1 cellular context compared by ENCODE assay signal in genomic region chr2:178193496-178193822, GRCh38.
A peak's percentile ranks its signal among the peaks of the same experiment; 100 is the strongest.
TF ChIP-seq lines count a peak whose summit lies in the region.

No MANE protein-coding gene starts in this region.

TF ChIP-seq in HepG2, 621 proteins besides CTCF, POLR2A, EP300 and RAD21 (continued from another document and continues in another):
- TF ChIP-seq, protein P1, sequence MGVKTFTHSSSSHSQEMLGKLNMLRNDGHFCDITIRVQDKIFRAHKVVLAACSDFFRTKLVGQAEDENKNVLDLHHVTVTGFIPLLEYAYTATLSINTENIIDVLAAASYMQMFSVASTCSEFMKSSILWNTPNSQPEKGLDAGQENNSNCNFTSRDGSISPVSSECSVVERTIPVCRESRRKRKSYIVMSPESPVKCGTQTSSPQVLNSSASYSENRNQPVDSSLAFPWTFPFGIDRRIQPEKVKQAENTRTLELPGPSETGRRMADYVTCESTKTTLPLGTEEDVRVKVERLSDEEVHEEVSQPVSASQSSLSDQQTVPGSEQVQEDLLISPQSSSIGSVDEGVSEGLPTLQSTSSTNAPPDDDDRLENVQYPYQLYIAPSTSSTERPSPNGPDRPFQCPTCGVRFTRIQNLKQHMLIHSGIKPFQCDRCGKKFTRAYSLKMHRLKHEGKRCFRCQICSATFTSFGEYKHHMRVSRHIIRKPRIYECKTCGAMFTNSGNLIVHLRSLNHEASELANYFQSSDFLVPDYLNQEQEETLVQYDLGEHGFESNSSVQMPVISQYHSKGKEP (CRISPR knock-in tag; IDR thresholded peaks at IDR 0.05), result no peak
- TF ChIP-seq ZNF460 (CRISPR knock-in tag; IDR thresholded peaks at IDR 0.05; ENCODE audit: borderline replicate concordance) (no peak), ZNF674 (CRISPR knock-in tag; IDR thresholded peaks at IDR 0.05; ENCODE audit: low read depth) (no peak), ZNF839 (CRISPR knock-in tag; IDR thresholded peaks at IDR 0.05; ENCODE audit: borderline replicate concordance) (no peak), NR0B2 (CRISPR knock-in tag; IDR thresholded peaks at IDR 0.05) (no peak), HOXA9 (CRISPR knock-in tag; IDR thresholded peaks at IDR 0.05; ENCODE audit: borderline replicate concordance) (peak; percentile 84), SOX13 (IDR thresholded peaks at IDR 0.05) (peak; percentile 76), SOX13 (CRISPR knock-in tag; conservative IDR thresholded peaks at IDR 0.05 in 1 of 2, IDR thresholded peaks at IDR 0.05 in 1 of 2) (peak in 1 of 2 experiments; percentile 80; a peak in 2 of 4 replicates), GABPB1 (CRISPR knock-in tag; IDR thresholded peaks at IDR 0.05) (no peak; the same call in 1 of the 2 replicates), DDIT3 (CRISPR knock-in tag; IDR thresholded peaks at IDR 0.05) (no peak), RELA (CRISPR knock-in tag; IDR thresholded peaks at IDR 0.05) (no peak), KLF6 (CRISPR knock-in tag; IDR thresholded peaks at IDR 0.05) (0 out of 2 replicates have a peak, but pooled peaks have one; percentile 49), TEAD3 (CRISPR knock-in tag; optimal IDR thresholded peaks at IDR 0.05; ENCODE audit: borderline replicate concordance) (peak; percentile 37), ZSCAN20 (CRISPR knock-in tag; IDR thresholded peaks at IDR 0.05; ENCODE audit: borderline replicate concordance) (no peak), ZKSCAN5 (CRISPR knock-in tag; IDR thresholded peaks at IDR 0.05) (no peak), NFATC3 (CRISPR knock-in tag; IDR thresholded peaks at IDR 0.05) (no peak), ATF7 (IDR thresholded peaks at IDR 0.05) (no peak), ATF7 (CRISPR knock-in tag; IDR thresholded peaks at IDR 0.05) (peak; percentile 37; the same call in 1 of the 2 replicates), TFAP4 (IDR thresholded peaks at IDR 0.05; ENCODE audit: borderline replicate concordance, low read depth) (peak; percentile 53; the same call in 1 of the 2 replicates), ZNF230 (CRISPR knock-in tag; IDR thresholded peaks at IDR 0.05) (no peak), SSRP1 (CRISPR knock-in tag; IDR thresholded peaks at IDR 0.05) (no peak), FOXA1 (IDR thresholded peaks at IDR 0.05) (peak; percentile 90), FOXA1 (CRISPR knock-in tag; IDR thresholded peaks at IDR 0.05) (peak; percentile 99), GMEB2 (CRISPR knock-in tag; IDR thresholded peaks at IDR 0.05; ENCODE audit: low read depth) (no peak), ZSCAN25 (CRISPR knock-in tag; IDR thresholded peaks at IDR 0.05) (peak; percentile 38; the same call in 1 of the 2 replicates), ZNF644 (CRISPR knock-in tag; IDR thresholded peaks at IDR 0.05; ENCODE audit: low read depth) (no peak), GABPA (IDR thresholded peaks at IDR 0.05; ENCODE audit: low read depth, low read length) (no peak), GABPA (CRISPR knock-in tag; IDR thresholded peaks at IDR 0.05; ENCODE audit: low read depth) (no peak), SMARCE1 (IDR thresholded peaks at IDR 0.05; ENCODE audit: borderline replicate concordance) (no peak), CREBL2 (CRISPR knock-in tag; IDR thresholded peaks at IDR 0.05; ENCODE audit: borderline replicate concordance) (no peak), ZNF563 (CRISPR knock-in tag; IDR thresholded peaks at IDR 0.05) (no peak; the same call in 1 of the 2 replicates), SRF (IDR thresholded peaks at IDR 0.05; ENCODE audit: low read depth, low read length) (no peak), KAT8 (CRISPR knock-in tag; IDR thresholded peaks at IDR 0.05) (peak; percentile 62; the same call in 1 of the 2 replicates), ATAD3A (CRISPR knock-in tag; IDR thresholded peaks at IDR 0.05) (no peak), CENPBD1 (CRISPR knock-in tag; IDR thresholded peaks at IDR 0.05; ENCODE audit: borderline replicate concordance, low read depth) (peak; percentile 86; the same call in 1 of the 2 replicates), ZNF710 (CRISPR knock-in tag; IDR thresholded peaks at IDR 0.05; ENCODE audit: borderline replicate concordance) (peak; percentile 78; the same call in 1 of the 2 replicates), PRMT3 (CRISPR knock-in tag; IDR thresholded peaks at IDR 0.05; ENCODE audit: borderline replicate concordance, low read depth) (no peak), ZNF574 (CRISPR knock-in tag; IDR thresholded peaks at IDR 0.05) (no peak; the same call in 1 of the 2 replicates), KDM2A (CRISPR knock-in tag; IDR thresholded peaks at IDR 0.05; ENCODE audit: borderline replicate concordance, low read depth) (no peak)
- TF ChIP-seq, protein P2, sequence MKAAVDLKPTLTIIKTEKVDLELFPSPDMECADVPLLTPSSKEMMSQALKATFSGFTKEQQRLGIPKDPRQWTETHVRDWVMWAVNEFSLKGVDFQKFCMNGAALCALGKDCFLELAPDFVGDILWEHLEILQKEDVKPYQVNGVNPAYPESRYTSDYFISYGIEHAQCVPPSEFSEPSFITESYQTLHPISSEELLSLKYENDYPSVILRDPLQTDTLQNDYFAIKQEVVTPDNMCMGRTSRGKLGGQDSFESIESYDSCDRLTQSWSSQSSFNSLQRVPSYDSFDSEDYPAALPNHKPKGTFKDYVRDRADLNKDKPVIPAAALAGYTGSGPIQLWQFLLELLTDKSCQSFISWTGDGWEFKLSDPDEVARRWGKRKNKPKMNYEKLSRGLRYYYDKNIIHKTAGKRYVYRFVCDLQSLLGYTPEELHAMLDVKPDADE (CRISPR knock-in tag; IDR thresholded peaks at IDR 0.05), result no peak
- TF ChIP-seq, protein P3, sequence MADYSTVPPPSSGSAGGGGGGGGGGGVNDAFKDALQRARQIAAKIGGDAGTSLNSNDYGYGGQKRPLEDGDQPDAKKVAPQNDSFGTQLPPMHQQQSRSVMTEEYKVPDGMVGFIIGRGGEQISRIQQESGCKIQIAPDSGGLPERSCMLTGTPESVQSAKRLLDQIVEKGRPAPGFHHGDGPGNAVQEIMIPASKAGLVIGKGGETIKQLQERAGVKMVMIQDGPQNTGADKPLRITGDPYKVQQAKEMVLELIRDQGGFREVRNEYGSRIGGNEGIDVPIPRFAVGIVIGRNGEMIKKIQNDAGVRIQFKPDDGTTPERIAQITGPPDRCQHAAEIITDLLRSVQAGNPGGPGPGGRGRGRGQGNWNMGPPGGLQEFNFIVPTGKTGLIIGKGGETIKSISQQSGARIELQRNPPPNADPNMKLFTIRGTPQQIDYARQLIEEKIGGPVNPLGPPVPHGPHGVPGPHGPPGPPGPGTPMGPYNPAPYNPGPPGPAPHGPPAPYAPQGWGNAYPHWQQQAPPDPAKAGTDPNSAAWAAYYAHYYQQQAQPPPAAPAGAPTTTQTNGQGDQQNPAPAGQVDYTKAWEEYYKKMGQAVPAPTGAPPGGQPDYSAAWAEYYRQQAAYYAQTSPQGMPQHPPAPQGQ (CRISPR knock-in tag; IDR thresholded peaks at IDR 0.05; ENCODE audit: borderline replicate concordance), result no peak
- TF ChIP-seq, protein P4, sequence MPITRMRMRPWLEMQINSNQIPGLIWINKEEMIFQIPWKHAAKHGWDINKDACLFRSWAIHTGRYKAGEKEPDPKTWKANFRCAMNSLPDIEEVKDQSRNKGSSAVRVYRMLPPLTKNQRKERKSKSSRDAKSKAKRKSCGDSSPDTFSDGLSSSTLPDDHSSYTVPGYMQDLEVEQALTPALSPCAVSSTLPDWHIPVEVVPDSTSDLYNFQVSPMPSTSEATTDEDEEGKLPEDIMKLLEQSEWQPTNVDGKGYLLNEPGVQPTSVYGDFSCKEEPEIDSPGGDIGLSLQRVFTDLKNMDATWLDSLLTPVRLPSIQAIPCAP (CRISPR knock-in tag; IDR thresholded peaks at IDR 0.05; ENCODE audit: low read depth), result no peak
